Comparison of ENCODE assay signal across 15 cellular contexts in the genomic region with DNA sequence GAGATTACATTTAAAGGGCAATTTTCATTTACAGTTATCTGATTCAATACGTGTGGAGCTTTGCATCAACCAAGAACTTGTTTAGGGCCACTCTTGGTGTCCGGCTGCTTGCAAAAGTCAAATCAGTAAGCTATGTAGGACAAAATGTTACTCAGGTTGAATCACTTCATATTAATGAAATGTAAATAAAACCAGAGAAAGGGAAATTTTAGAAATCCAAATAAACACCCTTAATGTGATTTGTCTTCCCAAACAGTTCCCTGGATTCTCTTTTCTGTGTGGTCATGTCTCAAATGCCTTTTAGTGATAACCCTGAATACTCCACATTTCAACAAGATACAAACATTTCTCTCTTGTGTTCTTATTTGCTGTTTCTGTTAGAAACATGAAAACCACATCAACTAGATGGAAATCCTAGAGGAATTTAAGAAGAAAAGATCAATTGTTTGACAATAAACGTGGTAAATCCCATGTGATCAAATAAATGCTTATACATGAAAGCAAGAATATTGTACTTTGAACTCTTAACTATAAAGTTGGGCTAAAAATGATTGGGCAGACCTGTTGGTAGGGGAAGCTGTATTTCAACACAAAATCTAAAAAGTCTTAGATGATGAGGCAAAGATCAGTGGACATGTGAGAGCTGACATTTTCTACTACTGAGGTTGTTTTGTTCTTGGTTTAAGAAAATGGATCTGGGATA.
DNase-seq lines count a peak whose midpoint lies in the region; ATAC-seq and TF ChIP-seq lines count a peak whose summit lies in the region.
"Had no signal": no experiment of that assay in that cellular context is flagged by ENCODE, and none has a peak within 500 bp of the region (broad histone marks: within the 10 kb centered on the region; RNA-seq: fewer than 3 reads in every experiment).

No MANE protein-coding gene starts in this region.

- DNase-seq in ELR (ENCODE audit: low read depth) (peak; percentile 39), SW480 (ENCODE audit: low spot score) (peak; percentile 94), fibroblast of gingiva (ENCODE audit: low read depth) (peak; percentile 53), progenitor cell of endocrine pancreas (ENCODE audit: low spot score, unreplicated experiment) (no peak), BE2C (no peak)
- DNase-seq: KG1, NCI-H2029, ovary, SHP77 treated with DMSO at 0.1 percent for 48 hours had no signal

- ATAC-seq in HG02588 (IDR thresholded peaks at IDR 0.05; ENCODE audit: unreplicated experiment) (no peak), GM18519 (IDR thresholded peaks at IDR 0.05; ENCODE audit: low FRiP score, unreplicated experiment) (no peak), GM19035 (IDR thresholded peaks at IDR 0.05; ENCODE audit: unreplicated experiment) (no peak)

- peaks cover 55% of the 10 kb centered on the region for H3K4me1 ChIP-seq in BE2C

- H3K27ac Mint-ChIP-seq in progenitor cell of endocrine pancreas: peak overlapping the region; percentile 42

- no peaks in the 10 kb centered on the region for H3K9me3 Mint-ChIP-seq in progenitor cell of endocrine pancreas (ENCODE audit: low read depth)
- H3K9me3 Mint-ChIP-seq: activated CD8-positive, alpha-beta T cell treated with anti-CD3 and anti-CD28 coated beads for 36 hours had no signal

- H3K9me3 ChIP-seq in BE2C: no peaks in the 10 kb centered on the region
- H3K9me3 ChIP-seq: ovary had no signal

- H3K27me3 Mint-ChIP-seq in progenitor cell of endocrine pancreas: no peaks in the 10 kb centered on the region
- H3K27me3 Mint-ChIP-seq: activated CD8-positive, alpha-beta T cell treated with anti-CD3 and anti-CD28 coated beads for 36 hours had no signal

- no peaks in the 10 kb centered on the region for H3K36me3 Mint-ChIP-seq in progenitor cell of endocrine pancreas (ENCODE audit: insufficient read depth)

- H3K36me3 ChIP-seq in BE2C: no peaks in the 10 kb centered on the region
- H3K36me3 ChIP-seq: cardiac muscle cell, ovary had no signal

- no peak overlapping the region for H3K4me3 ChIP-seq in BE2C (ENCODE audit: low read depth, low read length)
- H3K4me3 ChIP-seq: cardiac muscle cell, lung, ovary had no signal

- H3K4me3 Mint-ChIP-seq in progenitor cell of endocrine pancreas (ENCODE audit: low read depth): no peak overlapping the region
- H3K4me3 Mint-ChIP-seq: activated CD8-positive, alpha-beta T cell treated with anti-CD3 and anti-CD28 coated beads for 36 hours had no signal

- H3K4me1 Mint-ChIP-seq in progenitor cell of endocrine pancreas (ENCODE audit: low read depth): peaks cover 12% of the 10 kb centered on the region

- H3K27me3 ChIP-seq in BE2C: no peaks in the 10 kb centered on the region
- H3K27me3 ChIP-seq: cardiac muscle cell, ovary had no signal

- TF ChIP-seq CTCF in progenitor cell of endocrine pancreas (IDR thresholded peaks at IDR 0.05; ENCODE audit: unreplicated experiment) (no peak), BE2C (IDR thresholded peaks at IDR 0.05; ENCODE audit: low read depth, low read length) (no peak)

Comparison
In these comparisons a context has a peak if more than half of its experiments do, and no peak if none do; other contexts are left out.
1. DNase-seq: peak in ELR (single experiment), SW480 (single experiment) and fibroblast of gingiva (single experiment); none in progenitor cell of endocrine pancreas (single experiment) and BE2C (single experiment).